1 cellular context compared by ENCODE assay signal in genomic region chr20:63190828-63191227, GRCh38.
TF ChIP-seq lines count a peak whose summit lies in the region.

No MANE protein-coding gene starts in this region.

TF ChIP-seq in HCT116, 20 proteins besides CTCF, POLR2A, EP300 and RAD21 (continued from another document):
- TF ChIP-seq YY1 (IDR thresholded peaks at IDR 0.05; ENCODE audit: extremely low read depth, insufficient replicate concordance, low read depth, low read length) (no peak), EGR1 (IDR thresholded peaks at IDR 0.05; ENCODE audit: low read depth) (no peak), FOSL1 (IDR thresholded peaks at IDR 0.05; ENCODE audit: low read depth) (no peak), SIN3A (IDR thresholded peaks at IDR 0.05; ENCODE audit: low read depth) (no peak), JUND (IDR thresholded peaks at IDR 0.05) (no peak), TCF7L2 (IDR thresholded peaks at IDR 0.05; ENCODE audit: borderline replicate concordance, extremely low read depth, insufficient read depth, insufficient read length) (no peak), ELF1 (IDR thresholded peaks at IDR 0.05; ENCODE audit: borderline replicate concordance, low read depth) (no peak), SRF (IDR thresholded peaks at IDR 0.05; ENCODE audit: low read depth) (no peak), ZFX (IDR thresholded peaks at IDR 0.05) (no peak), CBX3 (IDR thresholded peaks at IDR 0.05; ENCODE audit: low read depth) (no peak), CEBPB (IDR thresholded peaks at IDR 0.05; ENCODE audit: low read depth) (no peak)
- TF ChIP-seq, protein P1, sequence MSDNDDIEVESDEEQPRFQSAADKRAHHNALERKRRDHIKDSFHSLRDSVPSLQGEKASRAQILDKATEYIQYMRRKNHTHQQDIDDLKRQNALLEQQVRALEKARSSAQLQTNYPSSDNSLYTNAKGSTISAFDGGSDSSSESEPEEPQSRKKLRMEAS (IDR thresholded peaks at IDR 0.05), result no peak
- TF ChIP-seq, protein P2, sequence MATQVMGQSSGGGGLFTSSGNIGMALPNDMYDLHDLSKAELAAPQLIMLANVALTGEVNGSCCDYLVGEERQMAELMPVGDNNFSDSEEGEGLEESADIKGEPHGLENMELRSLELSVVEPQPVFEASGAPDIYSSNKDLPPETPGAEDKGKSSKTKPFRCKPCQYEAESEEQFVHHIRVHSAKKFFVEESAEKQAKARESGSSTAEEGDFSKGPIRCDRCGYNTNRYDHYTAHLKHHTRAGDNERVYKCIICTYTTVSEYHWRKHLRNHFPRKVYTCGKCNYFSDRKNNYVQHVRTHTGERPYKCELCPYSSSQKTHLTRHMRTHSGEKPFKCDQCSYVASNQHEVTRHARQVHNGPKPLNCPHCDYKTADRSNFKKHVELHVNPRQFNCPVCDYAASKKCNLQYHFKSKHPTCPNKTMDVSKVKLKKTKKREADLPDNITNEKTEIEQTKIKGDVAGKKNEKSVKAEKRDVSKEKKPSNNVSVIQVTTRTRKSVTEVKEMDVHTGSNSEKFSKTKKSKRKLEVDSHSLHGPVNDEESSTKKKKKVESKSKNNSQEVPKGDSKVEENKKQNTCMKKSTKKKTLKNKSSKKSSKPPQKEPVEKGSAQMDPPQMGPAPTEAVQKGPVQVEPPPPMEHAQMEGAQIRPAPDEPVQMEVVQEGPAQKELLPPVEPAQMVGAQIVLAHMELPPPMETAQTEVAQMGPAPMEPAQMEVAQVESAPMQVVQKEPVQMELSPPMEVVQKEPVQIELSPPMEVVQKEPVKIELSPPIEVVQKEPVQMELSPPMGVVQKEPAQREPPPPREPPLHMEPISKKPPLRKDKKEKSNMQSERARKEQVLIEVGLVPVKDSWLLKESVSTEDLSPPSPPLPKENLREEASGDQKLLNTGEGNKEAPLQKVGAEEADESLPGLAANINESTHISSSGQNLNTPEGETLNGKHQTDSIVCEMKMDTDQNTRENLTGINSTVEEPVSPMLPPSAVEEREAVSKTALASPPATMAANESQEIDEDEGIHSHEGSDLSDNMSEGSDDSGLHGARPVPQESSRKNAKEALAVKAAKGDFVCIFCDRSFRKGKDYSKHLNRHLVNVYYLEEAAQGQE (IDR thresholded peaks at IDR 0.05; ENCODE audit: low read depth), result no peak
